17 cellular contexts compared by ENCODE assay signal in genomic region chr1:110133436-110133835, GRCh38. TPM values are rescaled to one million over a fixed set of nuclear protein-coding genes. Genes with fewer than 3 reads are reported as not detected.
DNase-seq lines count a peak whose midpoint lies in the region; ATAC-seq and TF ChIP-seq lines count a peak whose summit lies in the region.
"Had no signal": no experiment of that assay in that cellular context is flagged by ENCODE, and none has a peak within 500 bp of the region (broad histone marks: within the 10 kb centered on the region; RNA-seq: fewer than 3 reads in every experiment).

No MANE protein-coding gene starts in this region.

- no peaks in the 10 kb centered on the region for H3K36me3 ChIP-seq in right atrium auricular region
- H3K36me3 ChIP-seq: HAP-1, SJCRH30 had no signal

- H3K27me3 ChIP-seq in right atrium auricular region, result peaks cover 0 to 6% of the 10 kb centered on the region in 2 donors

- no peak overlapping the region for H3K4me3 ChIP-seq in right atrium auricular region
- H3K4me3 ChIP-seq: HAP-1, SJCRH30 had no signal

- TF ChIP-seq CTCF in right atrium auricular region (IDR thresholded peaks at IDR 0.05), result no peak

- peak; percentile 52 for DNase-seq in AG08395 (ENCODE audit: low spot score)
- DNase-seq in GM03348 (ENCODE audit: low spot score), result peak; percentile 55
- DNase-seq in occipital lobe (lab: John Stamatoyannopoulos, UW), result peak; percentile 52
- no peak for DNase-seq in right atrium auricular region (ENCODE audit: low spot score)
- DNase-seq in activated CD4-positive, CD25-positive, alpha-beta regulatory T cell (lab: John Stamatoyannopoulos, UW), result no peak
- DNase-seq: Calu3; CD4-positive, alpha-beta T cell; DMS79 treated with DMSO at 0.1 percent for 48 hours; GF-D8; MV-4-11; NCI-H524; SJCRH30 had no signal

- ATAC-seq in HG02938 (IDR thresholded peaks at IDR 0.05; ENCODE audit: unreplicated experiment) (no peak), GM21390 (IDR thresholded peaks at IDR 0.05; ENCODE audit: unreplicated experiment) (no peak)

- no peaks in the 10 kb centered on the region for H3K9me3 ChIP-seq in right atrium auricular region
- H3K9me3 ChIP-seq: HAP-1, SJCRH30 had no signal

- H3K27ac ChIP-seq in cingulate gyrus (ENCODE audit: low read depth, low read length) (peak overlapping the region; percentile 49), right atrium auricular region (no peak overlapping the region)
- H3K27ac ChIP-seq: SJCRH30 had no signal

- H3K4me1 ChIP-seq in right atrium auricular region, result peaks cover 0 to 9% of the 10 kb centered on the region in 2 donors
- H3K4me1 ChIP-seq: HAP-1, SJCRH30 had no signal

RNA-seq across cellular contexts. Expression of gene SLC6A17, which starts 16.9 kb away (rescaled TPM):
- total RNA-seq in occipital lobe, result 13.9 TPM
- total RNA-seq in right atrium auricular region, result not detected
- total RNA-seq: CD4-positive, alpha-beta T cell; OCI-LY7; SJCRH30 had no signal

RNA-seq across cellular contexts. Expression of gene UBL4B, which starts 21.2 kb away (rescaled TPM):
- total RNA-seq in occipital lobe (not detected), right atrium auricular region (not detected)
- total RNA-seq: Calu3; CD4-positive, alpha-beta T cell; OCI-LY7; SJCRH30 had no signal

Comparison
In these comparisons a context has a peak if more than half of its experiments do, and no peak if none do; other contexts are left out.
1. DNase-seq: peak in AG08395 (single experiment), GM03348 (single experiment) and occipital lobe (single experiment); none in right atrium auricular region (single experiment) and activated CD4-positive, CD25-positive, alpha-beta regulatory T cell (0 of 4).
2. RNA of gene SLC6A17, which starts 16.9 kb away (total RNA-seq): 13.9 TPM in occipital lobe (single experiment); not detected in right atrium auricular region; every median in the first group is over 10 times any median in the second.